Comparison of ENCODE assay signal across 8 cellular contexts in genomic region chrX:120560405-120560841, GRCh38. TPM values are rescaled to one million over a fixed set of nuclear protein-coding genes. Genes with fewer than 3 reads are reported as not detected.
DNase-seq lines count a peak whose midpoint lies in the region; ATAC-seq and TF ChIP-seq lines count a peak whose summit lies in the region.

No MANE protein-coding gene starts in this region.

- ATAC-seq in GM18868 (IDR thresholded peaks at IDR 0.05; ENCODE audit: unreplicated experiment) (peak; percentile 34), HG02938 (IDR thresholded peaks at IDR 0.05; ENCODE audit: unreplicated experiment) (peak; percentile 41)

- H3K27ac ChIP-seq in RWPE1: peak overlapping the region; percentile 94
- H3K27ac ChIP-seq in adipose tissue (ENCODE audit: low read depth, low read length): peak overlapping the region; percentile 90

- H3K4me3 ChIP-seq in skeletal muscle cell (ENCODE audit: low read depth, low read length): peak overlapping the region; percentile 71

- WGBS in adipose tissue, 3 donors: 0 to 35% (median 2%) methylated on average over 9 to 10 of the region's 10 CpGs

- no peak for DNase-seq in RWPE1 (ENCODE audit: low spot score)
- peak; percentile 49 to 51 for DNase-seq in hippocampal formation (lab: John Stamatoyannopoulos, UW)
- no peak for DNase-seq in skeletal muscle cell (ENCODE audit: low read depth)
- DNase-seq in SK-N-DZ (ENCODE audit: low spot score): no peak
- no peak for DNase-seq in NCI-H1694 treated with DMSO at 0.1 percent for 48 hours (lab: John Stamatoyannopoulos, UW)

- CTCF ChIA-PET in RWPE1 (lab: Yijun Ruan, JAX): interaction anchor here (0.6 kb wide), 1 partner anchor 581 kb away, joined by 3 read pairs; no protein-coding TSS in a partner anchor

- no peak for TF ChIP-seq CTCF in RWPE1 (conservative IDR thresholded peaks at IDR 0.05; ENCODE audit: low read depth)

- POLR2A ChIA-PET in RWPE1 (lab: Yijun Ruan, JAX; ENCODE audit: low non-redundant PET): interaction anchor here (0.8 kb wide), 1 partner anchor 45 kb away, joined by 3 read pairs; no protein-coding TSS in a partner anchor

RNA-seq across cellular contexts. Expression of gene CUL4B, which starts 0.3 kb away (rescaled TPM):
- 10 to 100 TPM; 10.2 to 24.2 (median 12.4) TPM for polyA plus RNA-seq in adipose tissue
- 27.0 and 29.0 TPM in 2 replicates for polyA plus RNA-seq in SK-N-DZ (2014; cell fraction: cytosol; rRNA removed)
- polyA plus RNA-seq in SK-N-DZ (2014; cell fraction: nucleus; rRNA removed): 30.6 and 48.7 TPM in 2 replicates

RNA-seq across cellular contexts. Expression of gene MCTS1, which starts 43.5 kb away (rescaled TPM):
- 10 to 100 TPM; 29.7 to 53.9 (median 39.2) TPM for polyA plus RNA-seq in adipose tissue
- polyA plus RNA-seq in SK-N-DZ (2014; cell fraction: cytosol; rRNA removed): 79.1 and 82.6 TPM in 2 replicates
- 50.8 and 59.2 TPM in 2 replicates for polyA plus RNA-seq in SK-N-DZ (2014; cell fraction: nucleus; rRNA removed)

Comparison
In these comparisons a context has a peak if more than half of its experiments do, and no peak if none do; other contexts are left out.
1. DNase-seq: peak in hippocampal formation (2 of 2); none in RWPE1 (single experiment), skeletal muscle cell (single experiment), SK-N-DZ (single experiment) and NCI-H1694 treated with DMSO at 0.1 percent for 48 hours (single experiment).